Comparison of ENCODE assay signal across 2 cellular contexts in genomic region chr9:97660345-97660744, GRCh38.
TF ChIP-seq lines count a peak whose summit lies in the region.

No MANE protein-coding gene starts in this region.

TF ChIP-seq in liver, 16 proteins besides CTCF, POLR2A, EP300 and RAD21:
- TF ChIP-seq YY1 (IDR thresholded peaks at IDR 0.05) (peak; percentile 16), RXRA (IDR thresholded peaks at IDR 0.05) (no peak)

TF ChIP-seq in HepG2, 621 proteins besides CTCF, POLR2A, EP300 and RAD21:
- TF ChIP-seq ZNF362 (CRISPR knock-in tag; IDR thresholded peaks at IDR 0.05; ENCODE audit: borderline replicate concordance): no peak
- TF ChIP-seq, protein P1, sequence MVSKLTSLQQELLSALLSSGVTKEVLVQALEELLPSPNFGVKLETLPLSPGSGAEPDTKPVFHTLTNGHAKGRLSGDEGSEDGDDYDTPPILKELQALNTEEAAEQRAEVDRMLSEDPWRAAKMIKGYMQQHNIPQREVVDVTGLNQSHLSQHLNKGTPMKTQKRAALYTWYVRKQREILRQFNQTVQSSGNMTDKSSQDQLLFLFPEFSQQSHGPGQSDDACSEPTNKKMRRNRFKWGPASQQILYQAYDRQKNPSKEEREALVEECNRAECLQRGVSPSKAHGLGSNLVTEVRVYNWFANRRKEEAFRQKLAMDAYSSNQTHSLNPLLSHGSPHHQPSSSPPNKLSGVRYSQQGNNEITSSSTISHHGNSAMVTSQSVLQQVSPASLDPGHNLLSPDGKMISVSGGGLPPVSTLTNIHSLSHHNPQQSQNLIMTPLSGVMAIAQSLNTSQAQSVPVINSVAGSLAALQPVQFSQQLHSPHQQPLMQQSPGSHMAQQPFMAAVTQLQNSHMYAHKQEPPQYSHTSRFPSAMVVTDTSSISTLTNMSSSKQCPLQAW (CRISPR knock-in tag; IDR thresholded peaks at IDR 0.05): no peak
- TF ChIP-seq, protein P2, sequence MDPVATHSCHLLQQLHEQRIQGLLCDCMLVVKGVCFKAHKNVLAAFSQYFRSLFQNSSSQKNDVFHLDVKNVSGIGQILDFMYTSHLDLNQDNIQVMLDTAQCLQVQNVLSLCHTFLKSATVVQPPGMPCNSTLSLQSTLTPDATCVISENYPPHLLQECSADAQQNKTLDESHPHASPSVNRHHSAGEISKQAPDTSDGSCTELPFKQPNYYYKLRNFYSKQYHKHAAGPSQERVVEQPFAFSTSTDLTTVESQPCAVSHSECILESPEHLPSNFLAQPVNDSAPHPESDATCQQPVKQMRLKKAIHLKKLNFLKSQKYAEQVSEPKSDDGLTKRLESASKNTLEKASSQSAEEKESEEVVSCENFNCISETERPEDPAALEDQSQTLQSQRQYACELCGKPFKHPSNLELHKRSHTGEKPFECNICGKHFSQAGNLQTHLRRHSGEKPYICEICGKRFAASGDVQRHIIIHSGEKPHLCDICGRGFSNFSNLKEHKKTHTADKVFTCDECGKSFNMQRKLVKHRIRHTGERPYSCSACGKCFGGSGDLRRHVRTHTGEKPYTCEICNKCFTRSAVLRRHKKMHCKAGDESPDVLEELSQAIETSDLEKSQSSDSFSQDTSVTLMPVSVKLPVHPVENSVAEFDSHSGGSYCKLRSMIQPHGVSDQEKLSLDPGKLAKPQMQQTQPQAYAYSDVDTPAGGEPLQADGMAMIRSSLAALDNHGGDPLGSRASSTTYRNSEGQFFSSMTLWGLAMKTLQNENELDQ (CRISPR knock-in tag; IDR thresholded peaks at IDR 0.05; ENCODE audit: borderline replicate concordance): no peak
- no peak for TF ChIP-seq PHF20 (CRISPR knock-in tag; IDR thresholded peaks at IDR 0.05)
- TF ChIP-seq FOXO1 (CRISPR knock-in tag; IDR thresholded peaks at IDR 0.05): no peak
- TF ChIP-seq, protein P3, sequence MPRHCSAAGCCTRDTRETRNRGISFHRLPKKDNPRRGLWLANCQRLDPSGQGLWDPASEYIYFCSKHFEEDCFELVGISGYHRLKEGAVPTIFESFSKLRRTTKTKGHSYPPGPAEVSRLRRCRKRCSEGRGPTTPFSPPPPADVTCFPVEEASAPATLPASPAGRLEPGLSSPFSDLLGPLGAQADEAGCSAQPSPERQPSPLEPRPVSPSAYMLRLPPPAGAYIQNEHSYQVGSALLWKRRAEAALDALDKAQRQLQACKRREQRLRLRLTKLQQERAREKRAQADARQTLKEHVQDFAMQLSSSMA (CRISPR knock-in tag; IDR thresholded peaks at IDR 0.05): no peak
- no peak for TF ChIP-seq HDAC6 (IDR thresholded peaks at IDR 0.05; ENCODE audit: low read depth, low read length)
- TF ChIP-seq, protein P4, sequence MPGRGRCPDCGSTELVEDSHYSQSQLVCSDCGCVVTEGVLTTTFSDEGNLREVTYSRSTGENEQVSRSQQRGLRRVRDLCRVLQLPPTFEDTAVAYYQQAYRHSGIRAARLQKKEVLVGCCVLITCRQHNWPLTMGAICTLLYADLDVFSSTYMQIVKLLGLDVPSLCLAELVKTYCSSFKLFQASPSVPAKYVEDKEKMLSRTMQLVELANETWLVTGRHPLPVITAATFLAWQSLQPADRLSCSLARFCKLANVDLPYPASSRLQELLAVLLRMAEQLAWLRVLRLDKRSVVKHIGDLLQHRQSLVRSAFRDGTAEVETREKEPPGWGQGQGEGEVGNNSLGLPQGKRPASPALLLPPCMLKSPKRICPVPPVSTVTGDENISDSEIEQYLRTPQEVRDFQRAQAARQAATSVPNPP (CRISPR knock-in tag; IDR thresholded peaks at IDR 0.05): no peak
- no peak for TF ChIP-seq GLMP (CRISPR knock-in tag; IDR thresholded peaks at IDR 0.05; ENCODE audit: borderline replicate concordance)
